Comparison of ENCODE assay signal across 1 cellular context in the genomic region with DNA sequence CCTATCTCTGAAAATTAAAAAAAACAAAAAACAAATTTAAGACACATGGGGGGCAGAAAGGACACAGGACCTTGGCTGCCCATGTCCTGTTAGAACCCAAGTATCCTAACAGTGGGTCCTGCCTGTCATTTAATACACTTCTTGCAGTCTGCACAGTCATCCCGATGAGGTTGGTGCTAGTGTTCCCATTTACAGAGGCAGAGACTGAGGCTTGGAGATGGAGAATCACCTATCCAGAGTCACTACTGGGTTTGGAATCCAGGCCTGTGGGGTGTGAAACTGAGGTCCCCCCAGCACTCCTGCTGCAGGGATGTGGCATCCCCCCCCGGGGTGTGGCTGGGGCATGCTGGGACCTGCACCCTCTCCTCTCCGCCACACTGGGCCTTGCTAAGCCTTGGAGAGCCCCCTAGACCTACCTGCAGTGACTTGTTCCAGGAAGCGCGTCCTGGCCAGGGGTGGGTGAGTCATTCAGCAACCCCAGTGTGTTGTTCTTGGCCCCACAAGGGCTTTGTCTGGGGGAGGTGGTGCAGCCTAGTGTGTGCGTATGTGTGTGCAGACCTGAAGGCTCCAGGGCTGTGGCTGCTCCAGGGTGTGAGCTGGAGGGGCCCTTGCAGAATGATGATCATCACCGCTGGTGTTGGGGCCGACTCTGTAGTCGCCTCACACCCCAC.
A peak's percentile ranks its signal among the peaks of the same experiment; 100 is the strongest.
TF ChIP-seq lines count a peak whose summit lies in the region.

No MANE protein-coding gene starts in this region.

TF ChIP-seq in HEK293, 187 proteins besides CTCF, POLR2A, EP300 and RAD21 (continued from another document):
- TF ChIP-seq, protein P1, sequence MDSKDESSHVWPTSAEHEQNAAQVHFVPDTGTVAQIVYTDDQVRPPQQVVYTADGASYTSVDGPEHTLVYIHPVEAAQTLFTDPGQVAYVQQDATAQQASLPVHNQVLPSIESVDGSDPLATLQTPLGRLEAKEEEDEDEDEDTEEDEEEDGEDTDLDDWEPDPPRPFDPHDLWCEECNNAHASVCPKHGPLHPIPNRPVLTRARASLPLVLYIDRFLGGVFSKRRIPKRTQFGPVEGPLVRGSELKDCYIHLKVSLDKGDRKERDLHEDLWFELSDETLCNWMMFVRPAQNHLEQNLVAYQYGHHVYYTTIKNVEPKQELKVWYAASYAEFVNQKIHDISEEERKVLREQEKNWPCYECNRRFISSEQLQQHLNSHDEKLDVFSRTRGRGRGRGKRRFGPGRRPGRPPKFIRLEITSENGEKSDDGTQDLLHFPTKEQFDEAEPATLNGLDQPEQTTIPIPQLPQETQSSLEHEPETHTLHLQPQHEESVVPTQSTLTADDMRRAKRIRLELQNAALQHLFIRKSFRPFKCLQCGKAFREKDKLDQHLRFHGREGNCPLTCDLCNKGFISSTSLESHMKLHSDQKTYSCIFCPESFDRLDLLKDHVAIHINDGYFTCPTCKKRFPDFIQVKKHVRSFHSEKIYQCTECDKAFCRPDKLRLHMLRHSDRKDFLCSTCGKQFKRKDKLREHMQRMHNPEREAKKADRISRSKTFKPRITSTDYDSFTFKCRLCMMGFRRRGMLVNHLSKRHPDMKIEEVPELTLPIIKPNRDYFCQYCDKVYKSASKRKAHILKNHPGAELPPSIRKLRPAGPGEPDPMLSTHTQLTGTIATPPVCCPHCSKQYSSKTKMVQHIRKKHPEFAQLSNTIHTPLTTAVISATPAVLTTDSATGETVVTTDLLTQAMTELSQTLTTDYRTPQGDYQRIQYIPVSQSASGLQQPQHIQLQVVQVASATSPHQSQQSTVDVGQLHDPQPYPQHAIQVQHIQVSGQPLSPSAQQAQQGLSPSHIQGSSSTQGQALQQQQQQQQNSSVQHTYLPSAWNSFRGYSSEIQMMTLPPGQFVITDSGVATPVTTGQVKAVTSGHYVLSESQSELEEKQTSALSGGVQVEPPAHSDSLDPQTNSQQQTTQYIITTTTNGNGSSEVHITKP (tag by site-specific recombination; IDR thresholded peaks at IDR 0.05), result peak; percentile 90
- TF ChIP-seq, protein P2, sequence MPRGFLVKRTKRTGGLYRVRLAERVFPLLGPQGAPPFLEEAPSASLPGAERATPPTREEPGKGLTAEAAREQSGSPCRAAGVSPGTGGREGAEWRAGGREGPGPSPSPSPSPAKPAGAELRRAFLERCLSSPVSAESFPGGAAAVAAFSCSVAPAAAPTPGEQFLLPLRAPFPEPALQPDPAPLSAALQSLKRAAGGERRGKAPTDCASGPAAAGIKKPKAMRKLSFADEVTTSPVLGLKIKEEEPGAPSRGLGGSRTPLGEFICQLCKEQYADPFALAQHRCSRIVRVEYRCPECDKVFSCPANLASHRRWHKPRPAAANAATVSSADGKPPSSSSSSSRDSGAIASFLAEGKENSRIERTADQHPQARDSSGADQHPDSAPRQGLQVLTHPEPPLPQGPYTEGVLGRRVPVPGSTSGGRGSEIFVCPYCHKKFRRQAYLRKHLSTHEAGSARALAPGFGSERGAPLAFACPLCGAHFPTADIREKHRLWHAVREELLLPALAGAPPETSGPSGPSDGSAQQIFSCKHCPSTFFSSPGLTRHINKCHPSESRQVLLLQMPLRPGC (tag by site-specific recombination; IDR thresholded peaks at IDR 0.05), result peak; percentile 31; the same call in 1 of the 2 replicates
- TF ChIP-seq, protein P3, sequence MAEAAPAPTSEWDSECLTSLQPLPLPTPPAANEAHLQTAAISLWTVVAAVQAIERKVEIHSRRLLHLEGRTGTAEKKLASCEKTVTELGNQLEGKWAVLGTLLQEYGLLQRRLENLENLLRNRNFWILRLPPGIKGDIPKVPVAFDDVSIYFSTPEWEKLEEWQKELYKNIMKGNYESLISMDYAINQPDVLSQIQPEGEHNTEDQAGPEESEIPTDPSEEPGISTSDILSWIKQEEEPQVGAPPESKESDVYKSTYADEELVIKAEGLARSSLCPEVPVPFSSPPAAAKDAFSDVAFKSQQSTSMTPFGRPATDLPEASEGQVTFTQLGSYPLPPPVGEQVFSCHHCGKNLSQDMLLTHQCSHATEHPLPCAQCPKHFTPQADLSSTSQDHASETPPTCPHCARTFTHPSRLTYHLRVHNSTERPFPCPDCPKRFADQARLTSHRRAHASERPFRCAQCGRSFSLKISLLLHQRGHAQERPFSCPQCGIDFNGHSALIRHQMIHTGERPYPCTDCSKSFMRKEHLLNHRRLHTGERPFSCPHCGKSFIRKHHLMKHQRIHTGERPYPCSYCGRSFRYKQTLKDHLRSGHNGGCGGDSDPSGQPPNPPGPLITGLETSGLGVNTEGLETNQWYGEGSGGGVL (tag by site-specific recombination; IDR thresholded peaks at IDR 0.05), result peak; percentile 80
- TF ChIP-seq GLIS1 (tag by site-specific recombination; IDR thresholded peaks at IDR 0.05) (peak; percentile 100), ZNF211 (tag by site-specific recombination; IDR thresholded peaks at IDR 0.05; ENCODE audit: low read depth) (no peak), ZNF2 (tag by site-specific recombination; IDR thresholded peaks at IDR 0.05) (0 out of 2 replicates have a peak, but pooled peaks have one; percentile 33), ZNF600 (tag by site-specific recombination; IDR thresholded peaks at IDR 0.05) (peak; percentile 53; the same call in 1 of the 2 replicates), ZFP69B (tag by site-specific recombination; IDR thresholded peaks at IDR 0.05) (peak; percentile 81; the same call in 1 of the 2 replicates), ZFHX2 (tag by site-specific recombination; conservative IDR thresholded peaks at IDR 0.05) (0 out of 2 replicates have a peak, but pooled peaks have one; percentile 33), HOXC10 (CRISPR knock-in tag; IDR thresholded peaks at IDR 0.05) (no peak), ZNF426 (tag by site-specific recombination; IDR thresholded peaks at IDR 0.05) (no peak), ZIC2 (tag by site-specific recombination; IDR thresholded peaks at IDR 0.05) (peak; percentile 93), ZBTB48 (tag by site-specific recombination; IDR thresholded peaks at IDR 0.05) (peak; percentile 73)
- TF ChIP-seq, protein P4, sequence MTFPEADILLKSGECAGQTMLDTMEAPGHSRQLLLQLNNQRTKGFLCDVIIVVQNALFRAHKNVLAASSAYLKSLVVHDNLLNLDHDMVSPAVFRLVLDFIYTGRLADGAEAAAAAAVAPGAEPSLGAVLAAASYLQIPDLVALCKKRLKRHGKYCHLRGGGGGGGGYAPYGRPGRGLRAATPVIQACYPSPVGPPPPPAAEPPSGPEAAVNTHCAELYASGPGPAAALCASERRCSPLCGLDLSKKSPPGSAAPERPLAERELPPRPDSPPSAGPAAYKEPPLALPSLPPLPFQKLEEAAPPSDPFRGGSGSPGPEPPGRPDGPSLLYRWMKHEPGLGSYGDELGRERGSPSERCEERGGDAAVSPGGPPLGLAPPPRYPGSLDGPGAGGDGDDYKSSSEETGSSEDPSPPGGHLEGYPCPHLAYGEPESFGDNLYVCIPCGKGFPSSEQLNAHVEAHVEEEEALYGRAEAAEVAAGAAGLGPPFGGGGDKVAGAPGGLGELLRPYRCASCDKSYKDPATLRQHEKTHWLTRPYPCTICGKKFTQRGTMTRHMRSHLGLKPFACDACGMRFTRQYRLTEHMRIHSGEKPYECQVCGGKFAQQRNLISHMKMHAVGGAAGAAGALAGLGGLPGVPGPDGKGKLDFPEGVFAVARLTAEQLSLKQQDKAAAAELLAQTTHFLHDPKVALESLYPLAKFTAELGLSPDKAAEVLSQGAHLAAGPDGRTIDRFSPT (tag by site-specific recombination; IDR thresholded peaks at IDR 0.05), result peak; percentile 48; the same call in 1 of the 2 replicates
